ENCODE assay signal across 11 cellular contexts in the genomic region with DNA sequence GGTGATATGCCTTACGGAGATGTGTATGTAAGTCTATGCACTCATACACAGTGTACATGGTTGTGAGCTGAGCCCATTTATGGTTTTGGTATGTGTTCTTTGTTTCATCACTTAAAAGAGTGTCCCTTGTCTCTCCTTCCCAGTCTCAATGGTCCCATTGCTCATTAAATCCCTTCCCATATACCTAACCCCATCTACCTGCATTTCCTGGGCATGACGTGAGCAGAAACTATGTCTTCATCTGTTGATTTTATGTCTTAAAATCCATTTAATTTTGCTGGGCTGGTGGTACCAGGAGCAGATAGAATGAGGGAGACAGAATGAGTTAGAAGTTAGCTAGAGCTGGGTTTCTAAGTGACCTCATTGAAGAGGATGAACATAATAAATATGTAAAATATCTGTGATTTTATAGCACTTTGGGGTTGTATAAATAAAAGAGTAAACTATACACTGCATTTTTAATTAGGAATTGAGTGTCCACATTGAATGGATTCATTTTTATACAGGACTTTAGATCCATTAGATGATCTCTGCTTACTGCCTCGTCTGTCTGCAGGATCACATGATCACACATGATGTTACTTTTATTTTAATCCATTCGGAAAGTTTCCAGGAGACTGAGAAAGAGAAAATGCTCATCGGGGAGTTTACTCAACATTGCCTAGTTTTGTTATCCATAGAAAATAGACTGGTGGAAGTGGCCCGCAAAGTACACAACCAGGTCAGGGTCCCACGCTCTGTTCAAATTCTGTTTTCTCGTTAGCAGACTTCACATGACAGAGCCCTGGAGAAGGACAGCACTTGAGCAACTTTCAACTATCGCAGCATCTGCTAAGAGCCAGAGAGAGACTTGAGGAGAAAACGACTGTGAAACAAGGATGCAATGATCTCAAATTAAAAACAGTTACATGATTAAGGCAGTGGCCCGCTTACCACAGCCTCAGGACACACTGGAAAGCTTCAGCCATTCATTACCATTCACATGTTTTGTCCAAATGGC. TPM values are rescaled to one million over a fixed set of nuclear protein-coding genes. Genes with fewer than 3 reads are reported as not detected.
DNase-seq lines count a peak whose midpoint lies in the region; ATAC-seq and TF ChIP-seq lines count a peak whose summit lies in the region.
"Had no signal": no experiment of that assay in that cellular context is flagged by ENCODE, and none has a peak within 500 bp of the region (broad histone marks: within the 10 kb centered on the region; RNA-seq: fewer than 3 reads in every experiment).

No MANE protein-coding gene starts in this region.

- TF ChIP-seq POLR2A in esophagus squamous epithelium (IDR thresholded peaks at IDR 0.05) (no peak), tibial nerve (IDR thresholded peaks at IDR 0.05) (no peak)

- ATAC-seq in HG02885 (IDR thresholded peaks at IDR 0.05; ENCODE audit: poor library complexity, unreplicated experiment): no peak
- ATAC-seq in HG03442 (IDR thresholded peaks at IDR 0.05; ENCODE audit: unreplicated experiment): no peak

- H3K9me3 ChIP-seq in esophagus squamous epithelium (no peaks in the 10 kb centered on the region), muscle layer of colon (ENCODE audit: low read length) (no peaks in the 10 kb centered on the region), tibial nerve (no peaks in the 10 kb centered on the region)
- H3K9me3 ChIP-seq: pancreas had no signal

- H3K27ac ChIP-seq in esophagus squamous epithelium: peak overlapping the region; percentile 59 to 84 (median 81)
- peak overlapping the region; percentile 22 for H3K27ac ChIP-seq in muscle layer of colon (ENCODE audit: low read depth, low read length)
- H3K27ac ChIP-seq in tibial nerve: peak overlapping the region; percentile 31 to 86 (median 82)

- TF ChIP-seq CTCF in esophagus squamous epithelium (IDR thresholded peaks at IDR 0.05) (no peak), tibial nerve (IDR thresholded peaks at IDR 0.05) (no peak)

- H3K4me1 ChIP-seq in esophagus squamous epithelium: peaks cover 0 to 20% (median 4%) of the 10 kb centered on the region in 3 donors
- H3K4me1 ChIP-seq in muscle layer of colon (ENCODE audit: insufficient read depth, low read length): peaks cover 17% of the 10 kb centered on the region
- peaks cover 0 to 62% (median 8%) of the 10 kb centered on the region in 4 donors for H3K4me1 ChIP-seq in tibial nerve
- H3K4me1 ChIP-seq: pancreas had no signal

- TF ChIP-seq EP300 in tibial nerve (IDR thresholded peaks at IDR 0.05): no peak

- intact Hi-C loops in esophagus squamous epithelium (cut with DNase I): no loop called here

- H3K36me3 ChIP-seq in esophagus squamous epithelium: no peaks in the 10 kb centered on the region
- H3K36me3 ChIP-seq in muscle layer of colon (ENCODE audit: insufficient read depth, low read length): no peaks in the 10 kb centered on the region
- H3K36me3 ChIP-seq in tibial nerve: no peaks in the 10 kb centered on the region
- H3K36me3 ChIP-seq: pancreas had no signal

- H3K4me1 Mint-ChIP-seq in T-helper 2 cell treated with Interferon-gamma antibody and Interleukin-4, amounts not matched to agents 5 μg/mL and 100 μg/mL, for 36 hours (ENCODE audit: low read depth): no peaks in the 10 kb centered on the region

- H3K27me3 ChIP-seq in esophagus squamous epithelium (no peaks in the 10 kb centered on the region), muscle layer of colon (ENCODE audit: control insufficient read depth in 1 of 2, insufficient read depth in 2 of 2, low read length in 2 of 2) (no peaks in the 10 kb centered on the region), tibial nerve (no peaks in the 10 kb centered on the region)
- H3K27me3 ChIP-seq: pancreas had no signal

- H3K27me3 Mint-ChIP-seq in T-helper 2 cell treated with Interferon-gamma antibody and Interleukin-4, amounts not matched to agents 5 μg/mL and 100 μg/mL, for 36 hours (ENCODE audit: low read depth): no peaks in the 10 kb centered on the region

- H3K27ac Mint-ChIP-seq in T-helper 2 cell treated with Interferon-gamma antibody and Interleukin-4, amounts not matched to agents 5 μg/mL and 100 μg/mL, for 36 hours: no peak overlapping the region

- no peak overlapping the region for H3K4me3 Mint-ChIP-seq in T-helper 2 cell treated with Interferon-gamma antibody and Interleukin-4, amounts not matched to agents 5 μg/mL and 100 μg/mL, for 36 hours

- no peak overlapping the region for H3K9ac ChIP-seq in muscle layer of colon (ENCODE audit: low read length)

- WGBS in esophagus squamous epithelium, 2 donors: 52 to 80% methylated on average over 11 of the region's 11 CpGs
- 50 to 56% methylated on average over 11 of the region's 11 CpGs for WGBS in tibial nerve, 2 donors

- peak overlapping the region in 1 of 4 donors; percentile 21 for H3K4me3 ChIP-seq in esophagus squamous epithelium
- no peak overlapping the region for H3K4me3 ChIP-seq in muscle layer of colon (ENCODE audit: low read depth in 1 of 2, low read length in 2 of 2)
- H3K4me3 ChIP-seq in tibial nerve: no peak overlapping the region
- H3K4me3 ChIP-seq: pancreas had no signal

- DNase-seq in NCI-H524 (lab: John Stamatoyannopoulos, UW) (peak; percentile 37 to 69), esophagus squamous epithelium (lab: John Stamatoyannopoulos, UW) (no peak), tibial nerve (ENCODE audit: low spot score in 2 of 2) (peak in 1 of 2 donors; percentile 52), NCI-H2196 (lab: John Stamatoyannopoulos, UW; ENCODE audit: unreplicated experiment) (no peak)
- DNase-seq in T-helper 2 cell treated with Interferon-gamma antibody and Interleukin-4, amounts not matched to agents 5 μg/mL and 100 μg/mL, for 36 hours (ENCODE audit: low spot score): no peak
- DNase-seq: activated T-cell treated with anti-CD3 and anti-CD28 coated beads for 4 hours, cerebellar nuclear complex, pancreas had no signal

- H3K36me3 Mint-ChIP-seq in T-helper 2 cell treated with Interferon-gamma antibody and Interleukin-4, amounts not matched to agents 5 μg/mL and 100 μg/mL, for 36 hours (ENCODE audit: low read depth): no peaks in the 10 kb centered on the region

- H3K9me3 Mint-ChIP-seq in T-helper 2 cell treated with Interferon-gamma antibody and Interleukin-4, amounts not matched to agents 5 μg/mL and 100 μg/mL, for 36 hours: no peaks in the 10 kb centered on the region

RNA-seq across cellular contexts. Expression of a gene that starts 44.5 kb away (rescaled TPM):
- total RNA-seq in esophagus squamous epithelium: 10 to 100 TPM in 3 of 4 donors, 1 to 10 TPM in 1; 2.8 to 33.0 (median 19.3) TPM
- total RNA-seq in tibial nerve: 100 to 1,000 TPM; 232 to 412 (median 327) TPM

Comparison
In these comparisons a context has a peak if more than half of its experiments do, and no peak if none do; other contexts are left out.
1. DNase-seq: peak in NCI-H524 (2 of 2); none in esophagus squamous epithelium (single experiment), T-helper 2 cell treated with Interferon-gamma antibody and Interleukin-4, amounts not matched to agents 5 μg/mL and 100 μg/mL, for 36 hours (single experiment) and NCI-H2196 (single experiment).
2. H3K27ac ChIP-seq: peak in every context shown above with its lines; median percentile 82 in tibial nerve; 81 in esophagus squamous epithelium; 22 in muscle layer of colon.
3. RNA of a gene that starts 44.5 kb away (total RNA-seq): 232 to 412 TPM in tibial nerve; 2.8 to 33.0 TPM in esophagus squamous epithelium; every median in the first group is over 4 times any median in the second.